In genomic region chr1:34985063-34985770, GRCh38 we compare ENCODE assay signal across 8 cellular contexts. TPM values are rescaled to one million over a fixed set of nuclear protein-coding genes. Genes with fewer than 3 reads are reported as not detected.
DNase-seq lines count a peak whose midpoint lies in the region; ATAC-seq and TF ChIP-seq lines count a peak whose summit lies in the region.

Gene TMEM35B (minus strand): TSS chr1:34985347. CDS start chr1:34985305, 42 bp downstream.

- H3K4me3 Mint-ChIP-seq in activated T-helper 2 cell treated with anti-CD3 and anti-CD28 coated beads, Interferon-gamma antibody, Interleukin-2, Interleukin-4, amounts not matched to agents 10 μg/mL and 5 μg/mL and 100 μg/mL, durations not matched to agents 14 hours and 24 hours and 36 hours (ENCODE audit: low read depth) = peak within 1 kb of the TSS; percentile 94
- H3K4me3 Mint-ChIP-seq in nephron = peak within 1 kb of the TSS; percentile 96 to 100 (median 96)

- H3K9me3 ChIP-seq in BLaER1 treated with 17β-estradiol and CSF1 and Interleukin-3, amounts not matched to agents 10 nM and 100 nM (replicated peaks in 1 of 11) = no peaks in the 10 kb centered on the region
- H3K9me3 ChIP-seq in Panc1 (ENCODE audit: control insufficient read depth, insufficient read depth, low read depth, low read length) = no peaks in the 10 kb centered on the region

- in situ Hi-C loops in Panc1 (cut with HindIII; ENCODE audit: low pct_unique_long_range_greater_than_20kb, low sequenced_read_pairs) = no loop called here

- peak; percentile 90 for TF ChIP-seq POLR2A in GM19099 (IDR thresholded peaks at IDR 0.05; ENCODE audit: extremely low read depth, insufficient read length, low read depth)

- BruUV-seq in Panc1 (replicated peaks; lab: Mats Ljungman, UMichigan) = no TSS peak

- H4K20me1 ChIP-seq in BLaER1 treated with 17β-estradiol and CSF1 and Interleukin-3, amounts not matched to agents 10 nM and 100 nM = peaks cover 0 to 5% (median 0%) of the 10 kb centered on the region in 11 experiments; a peak in 5 of 22 replicates

- H3K27me3 Mint-ChIP-seq in activated T-helper 2 cell treated with anti-CD3 and anti-CD28 coated beads, Interferon-gamma antibody, Interleukin-2, Interleukin-4, amounts not matched to agents 10 μg/mL and 5 μg/mL and 100 μg/mL, durations not matched to agents 14 hours and 24 hours and 36 hours (ENCODE audit: low read depth) = no peaks in the 10 kb centered on the region
- no peaks in the 10 kb centered on the region for H3K27me3 Mint-ChIP-seq in nephron (ENCODE audit: low read depth)

- DNase-seq in Panc1 (ENCODE audit: low read depth, low spot score) = no peak
- peak; percentile 72 for DNase-seq in activated T-helper 2 cell treated with anti-CD3 and anti-CD28 coated beads, Interferon-gamma antibody, Interleukin-2, Interleukin-4, amounts not matched to agents 10 μg/mL and 5 μg/mL and 100 μg/mL, durations not matched to agents 14 hours and 24 hours and 36 hours (ENCODE audit: low spot score)
- peak; percentile 50 for DNase-seq in fibroblast of pulmonary artery (ENCODE audit: low read depth)
- DNase-seq in stimulated activated naive CD8-positive, alpha-beta T cell treated with anti-CD3 and anti-CD28 coated beads, Interleukin-15, Interleukin-2, amounts not matched to agents 100 U/mL and 50 U/mL, for 24 hours = peak; percentile 83

- peak within 1 kb of the TSS; percentile 84 to 96 (median 93) for H3K27ac ChIP-seq in BLaER1 treated with 17β-estradiol and CSF1 and Interleukin-3, amounts not matched to agents 10 nM and 100 nM
- H3K27ac ChIP-seq in Panc1 (ENCODE audit: low read length) = peak within 1 kb of the TSS; percentile 73

- no peak for TF ChIP-seq CTCF in Panc1 (IDR thresholded peaks at IDR 0.05)
- no peak for TF ChIP-seq CTCF in fibroblast of pulmonary artery (IDR thresholded peaks at IDR 0.05; ENCODE audit: low read length, missing control alignments)
- TF ChIP-seq CTCF in nephron (IDR thresholded peaks at IDR 0.05; ENCODE audit: unreplicated experiment in 3 of 3) = no peak

- H3K9ac ChIP-seq in BLaER1 treated with 17β-estradiol and CSF1 and Interleukin-3, amounts not matched to agents 10 nM and 100 nM = peak within 1 kb of the TSS; percentile 90 to 96 (median 94)

- peaks cover 12 to 47% (median 37%) of the 10 kb centered on the region in 11 experiments for H3K36me3 ChIP-seq in BLaER1 treated with 17β-estradiol and CSF1 and Interleukin-3, amounts not matched to agents 10 nM and 100 nM
- peaks cover 2% of the 10 kb centered on the region for H3K36me3 ChIP-seq in Panc1 (ENCODE audit: control insufficient read depth, insufficient read depth, low read length)

- peaks cover 24% of the 10 kb centered on the region for H3K36me3 Mint-ChIP-seq in activated T-helper 2 cell treated with anti-CD3 and anti-CD28 coated beads, Interferon-gamma antibody, Interleukin-2, Interleukin-4, amounts not matched to agents 10 μg/mL and 5 μg/mL and 100 μg/mL, durations not matched to agents 14 hours and 24 hours and 36 hours (ENCODE audit: low read depth)
- H3K36me3 Mint-ChIP-seq in nephron (ENCODE audit: low read depth) = peaks cover 9% of the 10 kb centered on the region

- CTCF ChIA-PET in Panc1 (lab: Charles Lee) = interaction anchor here (0.6 kb wide), 1 partner anchor 8 kb away, joined by 6 read pairs; no protein-coding TSS in a partner anchor

- peaks cover 39 to 58% (median 47%) of the 10 kb centered on the region in 10 experiments for H3K4me1 ChIP-seq in BLaER1 treated with 17β-estradiol and CSF1 and Interleukin-3, amounts not matched to agents 10 nM and 100 nM
- peaks cover 13% of the 10 kb centered on the region for H3K4me1 ChIP-seq in Panc1 (ENCODE audit: control insufficient read depth, insufficient read depth, low read length)

- H3K27me3 ChIP-seq in BLaER1 treated with 17β-estradiol and CSF1 and Interleukin-3, amounts not matched to agents 10 nM and 100 nM = no peaks in the 10 kb centered on the region
- H3K27me3 ChIP-seq in Panc1 (ENCODE audit: control insufficient read depth, insufficient read depth, low read length) = no peaks in the 10 kb centered on the region

- peak within 1 kb of the TSS; percentile 72 to 90 (median 86) for H3K4me3 ChIP-seq in BLaER1 treated with 17β-estradiol and CSF1 and Interleukin-3, amounts not matched to agents 10 nM and 100 nM
- H3K4me3 ChIP-seq in Panc1 (ENCODE audit: low read depth in 2 of 2, low read length in 2 of 2) (peak within 1 kb of the TSS; percentile 67 to 81), fibroblast of pulmonary artery (replicated peaks; ENCODE audit: low read depth, low read length) (peak within 1 kb of the TSS; percentile 79)

- peak within 1 kb of the TSS; percentile 88 for H3K27ac Mint-ChIP-seq in activated T-helper 2 cell treated with anti-CD3 and anti-CD28 coated beads, Interferon-gamma antibody, Interleukin-2, Interleukin-4, amounts not matched to agents 10 μg/mL and 5 μg/mL and 100 μg/mL, durations not matched to agents 14 hours and 24 hours and 36 hours
- peak within 1 kb of the TSS; percentile 96 to 98 (median 98) for H3K27ac Mint-ChIP-seq in nephron

- H3K9me3 Mint-ChIP-seq in activated T-helper 2 cell treated with anti-CD3 and anti-CD28 coated beads, Interferon-gamma antibody, Interleukin-2, Interleukin-4, amounts not matched to agents 10 μg/mL and 5 μg/mL and 100 μg/mL, durations not matched to agents 14 hours and 24 hours and 36 hours = no peaks in the 10 kb centered on the region
- H3K9me3 Mint-ChIP-seq in nephron = no peaks in the 10 kb centered on the region

- intact Hi-C loops in Panc1 (cut with micrococcal nuclease; ENCODE audit: unreplicated experiment) = no loop called here
- intact Hi-C loops in activated T-helper 2 cell treated with anti-CD3 and anti-CD28 coated beads, Interferon-gamma antibody, Interleukin-2, Interleukin-4, amounts not matched to agents 10 μg/mL and 5 μg/mL and 100 μg/mL, durations not matched to agents 14 hours and 24 hours and 36 hours (cut with micrococcal nuclease) = loop anchor here (5.0 kb wide), 2 partner anchors 47 to 123 kb away; partner anchors contain the start of gene ZMYM6

- peak within 1 kb of the TSS; percentile 91 to 100 (median 97) for H3K4me2 ChIP-seq in BLaER1 treated with 17β-estradiol and CSF1 and Interleukin-3, amounts not matched to agents 10 nM and 100 nM

- H3K4me1 Mint-ChIP-seq in activated T-helper 2 cell treated with anti-CD3 and anti-CD28 coated beads, Interferon-gamma antibody, Interleukin-2, Interleukin-4, amounts not matched to agents 10 μg/mL and 5 μg/mL and 100 μg/mL, durations not matched to agents 14 hours and 24 hours and 36 hours (ENCODE audit: low read depth) = peaks cover 36% of the 10 kb centered on the region
- peaks cover 18% of the 10 kb centered on the region for H3K4me1 Mint-ChIP-seq in nephron

- POLR2A ChIA-PET in Panc1 (lab: Charles Lee) = interaction anchor here (0.6 kb wide), 1 partner anchor 121 kb away, joined by 3 read pairs; no protein-coding TSS in a partner anchor

- ATAC-seq in HG03378 (IDR thresholded peaks at IDR 0.05; ENCODE audit: unreplicated experiment) = peak; percentile 47
- peak; percentile 94 for ATAC-seq in Panc1
- ATAC-seq in stimulated activated naive CD8-positive, alpha-beta T cell treated with anti-CD3 and anti-CD28 coated beads, Interleukin-15, Interleukin-2, amounts not matched to agents 100 U/mL and 50 U/mL, for 24 hours = peak; percentile 87

RNA-seq across cellular contexts. Expression of gene TMEM35B, which starts in this region (rescaled TPM):
- 18.7 TPM for total RNA-seq in Panc1 (2021; ENCODE audit: unreplicated experiment)
- 21.8 TPM for polyA plus RNA-seq in Panc1 (2012; ENCODE audit: insufficient read length)
- total RNA-seq in activated T-helper 2 cell treated with anti-CD3 and anti-CD28 coated beads, Interferon-gamma antibody, Interleukin-2, Interleukin-4, amounts not matched to agents 10 μg/mL and 5 μg/mL and 100 μg/mL, durations not matched to agents 14 hours and 24 hours and 36 hours = 15.0 and 19.3 TPM in 2 replicates
